In the genomic region with DNA sequence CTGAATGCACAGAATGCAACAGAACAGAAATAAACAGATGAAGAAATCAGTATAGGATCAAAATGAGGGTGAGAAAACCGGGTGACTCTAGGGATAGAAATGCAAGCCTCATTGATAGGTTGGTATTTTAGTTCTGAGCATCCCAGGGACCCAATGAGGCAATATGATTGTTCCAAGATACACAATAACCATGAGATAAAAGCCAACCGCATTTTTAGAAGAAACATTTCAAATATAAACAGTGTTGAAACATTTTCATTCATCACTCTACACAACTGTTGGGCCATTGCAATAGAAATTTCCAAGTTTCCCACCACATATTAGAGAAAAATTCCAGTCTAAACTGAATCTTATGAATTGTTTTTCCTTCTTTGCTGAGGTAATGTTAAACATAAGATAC, we compare ENCODE assay signal across 30 cellular contexts.
"Had no signal": no experiment of that assay in that cellular context is flagged by ENCODE, and none has a peak within 500 bp of the region (broad histone marks: within the 10 kb centered on the region; RNA-seq: fewer than 3 reads in every experiment).

No MANE protein-coding gene starts in this region.

- H3K27me3 Mint-ChIP-seq: activated CD4-positive, alpha-beta memory T cell treated with anti-CD3 and anti-CD28 coated beads, Interleukin-2, amount 10 ng/mL, durations not matched to agents 7 days and 5 days; activated naive CD4-positive, alpha-beta T cell treated with anti-CD3 and anti-CD28 coated beads, Interleukin-2, amount 50 U/mL, for 24 hours; effector memory CD8-positive, alpha-beta T cell had no signal

- H3K4me3 Mint-ChIP-seq: activated CD4-positive, alpha-beta memory T cell treated with anti-CD3 and anti-CD28 coated beads, Interleukin-2, amount 10 ng/mL, durations not matched to agents 7 days and 5 days; activated naive CD4-positive, alpha-beta T cell treated with anti-CD3 and anti-CD28 coated beads, Interleukin-2, amount 50 U/mL, for 24 hours; central memory CD8-positive, alpha-beta T cell; effector memory CD8-positive, alpha-beta T cell; immature natural killer cell; mesothelial cell of epicardium; naive thymus-derived CD8-positive, alpha-beta T cell; T-helper 1 cell treated with Interleukin-12 subunit alpha and Interleukin-12 subunit beta and Interleukin-4 antibody, amounts not matched to agents 30 μg/mL and 1 μg/mL, for 36 hours had no signal

- H3K9me3 Mint-ChIP-seq: activated CD4-positive, alpha-beta memory T cell treated with anti-CD3 and anti-CD28 coated beads, Interleukin-2, amount 10 ng/mL, durations not matched to agents 7 days and 5 days; activated naive CD4-positive, alpha-beta T cell treated with anti-CD3 and anti-CD28 coated beads, Interleukin-2, amount 50 U/mL, for 24 hours; central memory CD8-positive, alpha-beta T cell; effector memory CD8-positive, alpha-beta T cell; immature natural killer cell; mesothelial cell of epicardium; naive thymus-derived CD8-positive, alpha-beta T cell had no signal

- H3K27ac Mint-ChIP-seq: activated CD4-positive, alpha-beta memory T cell treated with anti-CD3 and anti-CD28 coated beads, Interleukin-2, amount 10 ng/mL, durations not matched to agents 7 days and 5 days; activated naive CD4-positive, alpha-beta T cell treated with anti-CD3 and anti-CD28 coated beads, Interleukin-2, amount 50 U/mL, for 24 hours; effector memory CD8-positive, alpha-beta T cell; immature natural killer cell; naive thymus-derived CD8-positive, alpha-beta T cell; T-helper 1 cell treated with Interleukin-12 subunit alpha and Interleukin-12 subunit beta and Interleukin-4 antibody, amounts not matched to agents 30 μg/mL and 1 μg/mL, for 36 hours had no signal

- H3K4me1 ChIP-seq: colonic mucosa, psoas muscle, right atrium auricular region, suprapubic skin, vagina had no signal

- H3K27ac ChIP-seq: colonic mucosa, dorsolateral prefrontal cortex, foreskin keratinocyte, hepatocyte, ovary, psoas muscle, right atrium auricular region, stomach, suprapubic skin, vagina had no signal

- H3K36me3 ChIP-seq: colonic mucosa, ovary, right atrium auricular region, stomach, suprapubic skin, vagina had no signal

- H3K27me3 ChIP-seq: colonic mucosa, foreskin keratinocyte, hepatocyte, ovary, right atrium auricular region, stomach, suprapubic skin, vagina had no signal

- H3K79me2 ChIP-seq: hepatocyte had no signal

- ATAC-seq: effector memory CD8-positive, alpha-beta T cell; esophagus mucosa; foreskin keratinocyte; left ventricle myocardium superior; naive thymus-derived CD8-positive, alpha-beta T cell; psoas muscle had no signal

- H3K4me3 ChIP-seq: colonic mucosa, dorsolateral prefrontal cortex, hepatocyte, ovary, psoas muscle, right atrium auricular region, stomach, suprapubic skin, vagina had no signal

- H2AFZ ChIP-seq: hepatocyte had no signal

- H3K36me3 Mint-ChIP-seq: activated naive CD4-positive, alpha-beta T cell treated with anti-CD3 and anti-CD28 coated beads, Interleukin-2, amount 50 U/mL, for 24 hours; immature natural killer cell; mesothelial cell of epicardium; naive thymus-derived CD8-positive, alpha-beta T cell had no signal

- H3K4me2 ChIP-seq: hepatocyte had no signal

- H3K9me3 ChIP-seq: colonic mucosa, ovary, psoas muscle, right atrium auricular region, stomach, suprapubic skin, vagina had no signal

- DNase-seq: activated CD4-positive, alpha-beta memory T cell treated with anti-CD3 and anti-CD28 coated beads, Interleukin-2, amount 10 ng/mL, durations not matched to agents 7 days and 5 days; activated CD4-positive, alpha-beta T cell treated with anti-CD3 and anti-CD28 coated beads for 4 hours; activated CD4-positive, CD25-positive, alpha-beta regulatory T cell; activated gamma-delta T cell treated with Interleukin-2 at 50 U/mL for 16 hours; aorta; colonic mucosa; dorsolateral prefrontal cortex; effector memory CD8-positive, alpha-beta T cell; foreskin keratinocyte; immature natural killer cell; kidney glomerular epithelial cell; left ventricle myocardium superior; mammary epithelial cell; naive thymus-derived CD8-positive, alpha-beta T cell; ovary; psoas muscle; stimulated activated CD4-positive, alpha-beta T cell treated with anti-CD3 and anti-CD28 coated beads, Interleukin-12 subunit alpha, Interleukin-12 subunit beta, amount 100 ng/mL, for 4 hours; stimulated activated CD4-positive, alpha-beta T cell treated with anti-CD3 and anti-CD28 coated beads, Interleukin-4, amount 100 ng/mL, for 4 hours; stomach; T1000; trophoblast cell had no signal
